1 cellular context compared by ENCODE assay signal in genomic region chr19:51354103-51354741, GRCh38.
TF ChIP-seq lines count a peak whose summit lies in the region.

No MANE protein-coding gene starts in this region.

TF ChIP-seq in K562, 482 proteins besides CTCF, POLR2A, EP300 and RAD21:
- no peak for TF ChIP-seq MCM7 (IDR thresholded peaks at IDR 0.05)
- 0 out of 2 replicates have a peak, but pooled peaks have one; percentile 14 for TF ChIP-seq TFAP4 (CRISPR knock-in tag; IDR thresholded peaks at IDR 0.05; ENCODE audit: borderline replicate concordance)
- TF ChIP-seq KLF1 (tag; IDR thresholded peaks at IDR 0.05): no peak
